ENCODE assay signal across 29 cellular contexts in the genomic region with DNA sequence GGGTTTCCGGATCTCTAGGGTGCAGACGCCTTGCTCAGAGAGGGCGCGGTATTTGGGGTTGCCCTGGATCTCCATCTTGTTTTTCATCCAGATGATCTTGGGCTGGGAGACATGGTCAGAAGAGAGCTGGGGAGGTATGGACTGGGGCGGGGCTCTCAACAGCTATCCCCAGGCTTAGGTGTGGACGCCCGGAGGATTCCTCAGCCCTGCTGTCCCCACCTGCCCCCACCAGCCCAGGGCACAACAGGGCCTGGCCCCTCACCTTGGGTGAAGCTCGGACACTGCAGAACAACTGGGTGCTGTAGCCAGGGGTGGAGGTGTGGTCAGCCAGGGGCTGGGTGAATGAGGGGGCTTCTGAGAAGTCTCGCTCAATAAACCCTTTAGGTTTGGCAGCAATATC. TPM values are rescaled to one million over a fixed set of nuclear protein-coding genes. Genes with fewer than 3 reads are reported as not detected.
"Had no signal": no experiment of that assay in that cellular context is flagged by ENCODE, and none has a peak within 500 bp of the region (broad histone marks: within the 10 kb centered on the region; RNA-seq: fewer than 3 reads in every experiment).

No MANE protein-coding gene starts in this region.

- DNase-seq: central memory CD4-positive, alpha-beta T cell; effector CD4-positive, alpha-beta T cell; endodermal cell; foreskin melanocyte; hippocampal formation; lower lobe of right lung; right cardiac atrium; small intestine; stimulated activated CD4-positive, alpha-beta T cell treated with anti-CD3 and anti-CD28 coated beads, Interleukin-2, amount 100 ng/mL, for 48 hours; stimulated activated CD8-positive, alpha-beta memory T cell treated with anti-CD3 and anti-CD28 coated beads, Interleukin-4, amount 100 ng/mL, for 48 hours; testis had no signal

- H3K4me3 Mint-ChIP-seq: endodermal cell; memory B cell; mesothelial cell of epicardium; natural killer cell treated with Interleukin-12 subunit alpha and Interleukin-12 subunit beta and Interleukin-15 and Interleukin-18, amount 100 ng/mL, for 72 hours; stimulated activated effector memory CD8-positive, alpha-beta T cell treated with anti-CD3 and anti-CD28 coated beads, Interleukin-12 subunit alpha, Interleukin-12 subunit beta, amount 100 ng/mL, for 72 hours; stimulated activated naive CD8-positive, alpha-beta T cell treated with anti-CD3 and anti-CD28 coated beads, Interleukin-15, Interleukin-2, amounts not matched to agents 100 ng/mL and 50 ng/mL, for 24 hours had no signal

- H3K27ac ChIP-seq: coronary artery, heart left ventricle, lower lobe of right lung, neutrophil, testis, tibial nerve had no signal

- H3K36me3 ChIP-seq: lower lobe of right lung, neutrophil, tibial nerve had no signal

- H3K27ac Mint-ChIP-seq: endodermal cell; memory B cell; mesothelial cell of epicardium; natural killer cell treated with Interleukin-12 subunit alpha and Interleukin-12 subunit beta and Interleukin-15 and Interleukin-18, amount 100 ng/mL, for 72 hours; stimulated activated effector memory CD8-positive, alpha-beta T cell treated with anti-CD3 and anti-CD28 coated beads, Interleukin-12 subunit alpha, Interleukin-12 subunit beta, amount 100 ng/mL, for 72 hours; stimulated activated naive CD8-positive, alpha-beta T cell treated with anti-CD3 and anti-CD28 coated beads, Interleukin-15, Interleukin-2, amounts not matched to agents 100 ng/mL and 50 ng/mL, for 24 hours had no signal

- H3K9me3 ChIP-seq: heart left ventricle, lower lobe of right lung, neutrophil, testis, tibial nerve had no signal

- H3K4me3 ChIP-seq: coronary artery, heart left ventricle, lower lobe of right lung, testis, tibial nerve had no signal

- H3K4me1 ChIP-seq: heart left ventricle, lower lobe of right lung had no signal

- ATAC-seq: heart left ventricle; left lobe of liver; lower lobe of right lung; natural killer cell treated with Interleukin-12 subunit alpha and Interleukin-12 subunit beta and Interleukin-15 and Interleukin-18, amount 100 ng/mL, for 72 hours; right cardiac atrium; stimulated activated effector memory CD8-positive, alpha-beta T cell treated with anti-CD3 and anti-CD28 coated beads, Interleukin-12 subunit alpha, Interleukin-12 subunit beta, amount 100 ng/mL, for 72 hours had no signal

- H3K36me3 Mint-ChIP-seq: memory B cell; mesothelial cell of epicardium; natural killer cell treated with Interleukin-12 subunit alpha and Interleukin-12 subunit beta and Interleukin-15 and Interleukin-18, amount 100 ng/mL, for 72 hours; stimulated activated effector memory CD8-positive, alpha-beta T cell treated with anti-CD3 and anti-CD28 coated beads, Interleukin-12 subunit alpha, Interleukin-12 subunit beta, amount 100 ng/mL, for 72 hours had no signal

- H3K9me3 Mint-ChIP-seq: endodermal cell; memory B cell; mesothelial cell of epicardium; natural killer cell treated with Interleukin-12 subunit alpha and Interleukin-12 subunit beta and Interleukin-15 and Interleukin-18, amount 100 ng/mL, for 72 hours; stimulated activated effector memory CD8-positive, alpha-beta T cell treated with anti-CD3 and anti-CD28 coated beads, Interleukin-12 subunit alpha, Interleukin-12 subunit beta, amount 100 ng/mL, for 72 hours; stimulated activated naive CD8-positive, alpha-beta T cell treated with anti-CD3 and anti-CD28 coated beads, Interleukin-15, Interleukin-2, amounts not matched to agents 100 ng/mL and 50 ng/mL, for 24 hours had no signal

- H3K27me3 ChIP-seq: testis, tibial nerve had no signal

RNA-seq across cellular contexts. Expression of a gene that starts 6.6 kb away (rescaled TPM):
- total RNA-seq: chondrocyte; dermis microvascular lymphatic vessel endothelial cell; endodermal cell; glomerular endothelial cell; left lobe of liver; lower lobe of right lung; mesothelial cell of epicardium; mucosa of gallbladder; natural killer cell treated with Interleukin-12 subunit alpha and Interleukin-12 subunit beta and Interleukin-15 and Interleukin-18, amount 100 ng/mL, for 72 hours; osteocyte; right cardiac atrium; subcutaneous adipose tissue; tibial nerve; ureter had no signal
- polyA plus RNA-seq: esophagus, heart left ventricle, small intestine had no signal

RNA-seq across cellular contexts. Expression of a gene that starts 17.5 kb away (rescaled TPM):
- total RNA-seq: chondrocyte, osteocyte had no signal

RNA-seq across cellular contexts. Expression of a gene that starts 41.5 kb away (rescaled TPM):
- total RNA-seq: dermis microvascular lymphatic vessel endothelial cell; glomerular endothelial cell; natural killer cell treated with Interleukin-12 subunit alpha and Interleukin-12 subunit beta and Interleukin-15 and Interleukin-18, amount 100 ng/mL, for 72 hours had no signal
